ENCODE assay signal across 27 cellular contexts in genomic region chr10:11598749-11599396, GRCh38. TPM values are rescaled to one million over a fixed set of nuclear protein-coding genes. Genes with fewer than 3 reads are reported as not detected.
DNase-seq lines count a peak whose midpoint lies in the region; ATAC-seq, FAIRE-seq and TF ChIP-seq lines count a peak whose summit lies in the region.
"Had no signal": no experiment of that assay in that cellular context is flagged by ENCODE, and none has a peak within 500 bp of the region (broad histone marks: within the 10 kb centered on the region; RNA-seq: fewer than 3 reads in every experiment).

No MANE protein-coding gene starts in this region.

- in situ Hi-C loops in GM12878 (cut with MboI): no loop called here

- H3K27ac Mint-ChIP-seq in IgD-negative memory B cell (peak overlapping the region; percentile 70 to 77 (median 72)), HFFc6 (no peak overlapping the region)
- H3K27ac Mint-ChIP-seq in stimulated activated memory B cell treated with anti-CD40 and anti-IgM and Interleukin-4, amounts not matched to agents 10 μg/mL and 1 μg/mL and 100 μg/mL, for 72 hours: peak overlapping the region; percentile 91
- H3K27ac Mint-ChIP-seq: activated CD8-positive, alpha-beta T cell treated with anti-CD3 and anti-CD28 coated beads for 36 hours; activated naive CD4-positive, alpha-beta T cell treated with anti-CD3 and anti-CD28 coated beads, Interleukin-2, amount 10 ng/mL, durations not matched to agents 7 days and 5 days; CD4-positive, alpha-beta memory T cell; natural killer cell treated with Interleukin-12 subunit alpha and Interleukin-12 subunit beta and Interleukin-15 and Interleukin-18, amount 100 ng/mL, for 72 hours had no signal

- H3K27me3 Mint-ChIP-seq in IgD-negative memory B cell: no peaks in the 10 kb centered on the region
- H3K27me3 Mint-ChIP-seq in stimulated activated memory B cell treated with anti-CD40 and anti-IgM and Interleukin-4, amounts not matched to agents 10 μg/mL and 1 μg/mL and 100 μg/mL, for 72 hours: no peaks in the 10 kb centered on the region
- H3K27me3 Mint-ChIP-seq in HFFc6 (ENCODE audit: insufficient read depth): no peaks in the 10 kb centered on the region
- H3K27me3 Mint-ChIP-seq: activated CD8-positive, alpha-beta T cell treated with anti-CD3 and anti-CD28 coated beads for 36 hours had no signal

- TF ChIP-seq CTCF in GM12878 (IDR thresholded peaks at IDR 0.05 in 2 of 3, conservative IDR thresholded peaks at IDR 0.05 in 1 of 3; ENCODE audit: control insufficient read depth in 2 of 3, extremely low read depth in 1 of 3, insufficient read depth in 1 of 3, low read depth in 3 of 3, low read length in 3 of 3): no peak
- TF ChIP-seq CTCF in HFFc6 (IDR thresholded peaks at IDR 0.05): no peak
- no peak for TF ChIP-seq CTCF in Peyer's patch (IDR thresholded peaks at IDR 0.05)

- peaks cover 60 to 72% (median 67%) of the 10 kb centered on the region in 3 donors for H3K4me1 Mint-ChIP-seq in IgD-negative memory B cell
- H3K4me1 Mint-ChIP-seq in stimulated activated memory B cell treated with anti-CD40 and anti-IgM and Interleukin-4, amounts not matched to agents 10 μg/mL and 1 μg/mL and 100 μg/mL, for 72 hours: peaks cover 87% of the 10 kb centered on the region
- H3K4me1 Mint-ChIP-seq in HFFc6 (ENCODE audit: low read depth): peaks cover 20% of the 10 kb centered on the region

- H4K20me1 ChIP-seq in GM12878 (ENCODE audit: control insufficient read depth, insufficient read depth): no peaks in the 10 kb centered on the region

- H3K4me3 ChIP-seq in GM12878 (peak overlapping the region; percentile 59; the same call in 1 of the 2 replicates), Peyer's patch (no peak overlapping the region)
- H3K4me3 ChIP-seq: gastroesophageal sphincter, hepatocyte, lung, upper lobe of left lung had no signal

- TF ChIP-seq EP300 in GM12878 (IDR thresholded peaks at IDR 0.05; ENCODE audit: borderline replicate concordance in 1 of 2, control insufficient read depth in 1 of 2, low read depth in 2 of 2, low read length in 2 of 2): no peak

- TF ChIP-seq POLR2A in GM12878 (IDR thresholded peaks at IDR 0.05; ENCODE audit: low read depth, low read length) (no peak), Peyer's patch (IDR thresholded peaks at IDR 0.05) (no peak)

- CTCF ChIA-PET in GM12878 (lab: Yijun Ruan, JAX): interaction anchor here (0.6 kb wide), 2 partner anchors 84 to 964 kb away, joined by 3 read pairs; no protein-coding TSS in a partner anchor

- no peaks in the 10 kb centered on the region for H3K9me3 Mint-ChIP-seq in IgD-negative memory B cell
- H3K9me3 Mint-ChIP-seq in stimulated activated memory B cell treated with anti-CD40 and anti-IgM and Interleukin-4, amounts not matched to agents 10 μg/mL and 1 μg/mL and 100 μg/mL, for 72 hours: no peaks in the 10 kb centered on the region
- H3K9me3 Mint-ChIP-seq in HFFc6: no peaks in the 10 kb centered on the region
- H3K9me3 Mint-ChIP-seq: activated CD8-positive, alpha-beta T cell treated with anti-CD3 and anti-CD28 coated beads for 36 hours; activated naive CD4-positive, alpha-beta T cell treated with anti-CD3 and anti-CD28 coated beads, Interleukin-2, amount 10 ng/mL, durations not matched to agents 7 days and 5 days; CD4-positive, alpha-beta memory T cell; H9; natural killer cell treated with Interleukin-12 subunit alpha and Interleukin-12 subunit beta and Interleukin-15 and Interleukin-18, amount 100 ng/mL, for 72 hours had no signal

- intact Hi-C loops in GM12878 (cut with micrococcal nuclease; ENCODE audit: unreplicated experiment): no loop called here

- H3K36me3 Mint-ChIP-seq in IgD-negative memory B cell (peaks cover 6% of the 10 kb centered on the region), HFFc6 (ENCODE audit: low read depth) (no peaks in the 10 kb centered on the region; the same call in 1 of the 2 replicates)
- H3K36me3 Mint-ChIP-seq in stimulated activated memory B cell treated with anti-CD40 and anti-IgM and Interleukin-4, amounts not matched to agents 10 μg/mL and 1 μg/mL and 100 μg/mL, for 72 hours: peaks cover 14% of the 10 kb centered on the region
- H3K36me3 Mint-ChIP-seq: activated naive CD4-positive, alpha-beta T cell treated with anti-CD3 and anti-CD28 coated beads, Interleukin-2, amount 10 ng/mL, durations not matched to agents 7 days and 5 days; natural killer cell treated with Interleukin-12 subunit alpha and Interleukin-12 subunit beta and Interleukin-15 and Interleukin-18, amount 100 ng/mL, for 72 hours had no signal

- H3K4me2 ChIP-seq in GM12878 (ENCODE audit: control insufficient read depth, insufficient read depth): peak overlapping the region; percentile 88
- H3K4me2 ChIP-seq: hepatocyte had no signal

- ATAC-seq in GM12878: peak; percentile 20
- no peak for ATAC-seq in stimulated activated memory B cell treated with anti-CD40 and anti-IgM and Interleukin-4, amounts not matched to agents 10 μg/mL and 1 μg/mL and 100 μg/mL, for 72 hours
- ATAC-seq: activated CD8-positive, alpha-beta T cell treated with anti-CD3 and anti-CD28 coated beads for 36 hours; gastroesophageal sphincter; natural killer cell treated with Interleukin-12 subunit alpha and Interleukin-12 subunit beta and Interleukin-15 and Interleukin-18, amount 100 ng/mL, for 72 hours; PC-3 had no signal

- H3K36me3 ChIP-seq in GM12878 (ENCODE audit: control insufficient read depth in 2 of 2, insufficient read depth in 2 of 2, low read length in 1 of 2): peaks cover 0 to 3% of the 10 kb centered on the region in 2 experiments; a peak in 2 of 4 replicates
- no peaks in the 10 kb centered on the region for H3K36me3 ChIP-seq in Peyer's patch
- H3K36me3 ChIP-seq: gastroesophageal sphincter, upper lobe of left lung had no signal

- DNase-seq in NCI-H82 (lab: John Stamatoyannopoulos, UW) (peak; percentile 25), NCI-H82 treated with DMSO at 0.1 percent for 48 hours (lab: John Stamatoyannopoulos, UW; ENCODE audit: unreplicated experiment) (no peak), GM12878 (ENCODE audit: low read depth, low spot score) (no peak), HFFc6 (no peak), Peyer's patch (no peak), NCI-H1092 treated with DMSO at 0.1 percent for 48 hours (lab: John Stamatoyannopoulos, UW) (no peak)
- DNase-seq: 8988T; activated CD8-positive, alpha-beta T cell treated with anti-CD3 and anti-CD28 coated beads for 36 hours; activated naive CD4-positive, alpha-beta T cell treated with anti-CD3 and anti-CD28 coated beads, Interleukin-2, amount 10 ng/mL, durations not matched to agents 7 days and 5 days; amniotic stem cell; CD4-positive, alpha-beta memory T cell; DND-41; GF-D8; H9; NCI-H2107; NK-92 treated with Interleukin-12 subunit alpha and Interleukin-12 subunit beta, amount 100 ng/mL, for 24 hours; PC-3; stimulated activated naive CD4-positive, alpha-beta T cell; T-helper 2 cell; upper lobe of left lung had no signal

- peak overlapping the region; percentile 64 for H3K9ac ChIP-seq in GM12878 (ENCODE audit: control insufficient read depth, insufficient read depth, low read length)

- H3K9me3 ChIP-seq in GM12878 (replicated peaks; ENCODE audit: control insufficient read depth, insufficient read depth, low read length) (no peaks in the 10 kb centered on the region; the same call in 2 of the 3 replicates), Peyer's patch (no peaks in the 10 kb centered on the region)
- H3K9me3 ChIP-seq: gastroesophageal sphincter, upper lobe of left lung had no signal

- POLR2A ChIA-PET in GM12878 (lab: Charles Lee): interaction anchor here (0.6 to 1.0 kb wide), 3 partner anchors 9 to 38 kb away, joined by 3 to 9 read pairs (median 6); no protein-coding TSS in a partner anchor

- H3K27ac ChIP-seq in GM12878 (ENCODE audit: control insufficient read depth, insufficient read depth): peak overlapping the region; percentile 71
- no peak overlapping the region for H3K27ac ChIP-seq in Peyer's patch
- H3K27ac ChIP-seq: gastroesophageal sphincter, hepatocyte, upper lobe of left lung had no signal

- RAD21 ChIA-PET in GM12878 (lab: Charles Lee; ENCODE audit: unreplicated experiment): interaction anchor here (1.2 kb wide), 1 partner anchor 11 kb away, joined by 4 read pairs; no protein-coding TSS in a partner anchor

- peaks cover 41% of the 10 kb centered on the region for H3K4me1 ChIP-seq in GM12878 (ENCODE audit: control insufficient read depth, insufficient read depth, low read length)
- peaks cover 0 to 16% (median 0%) of the 10 kb centered on the region in 4 donors for H3K4me1 ChIP-seq in Peyer's patch

- BruUV-seq in GM12878 (replicated peaks; lab: Mats Ljungman, UMichigan): no TSS peak

- H3K4me3 Mint-ChIP-seq in IgD-negative memory B cell (peak overlapping the region; percentile 35 to 79 (median 66)), HFFc6 (no peak overlapping the region)
- peak overlapping the region; percentile 21 for H3K4me3 Mint-ChIP-seq in stimulated activated memory B cell treated with anti-CD40 and anti-IgM and Interleukin-4, amounts not matched to agents 10 μg/mL and 1 μg/mL and 100 μg/mL, for 72 hours
- H3K4me3 Mint-ChIP-seq: activated CD8-positive, alpha-beta T cell treated with anti-CD3 and anti-CD28 coated beads for 36 hours; activated naive CD4-positive, alpha-beta T cell treated with anti-CD3 and anti-CD28 coated beads, Interleukin-2, amount 10 ng/mL, durations not matched to agents 7 days and 5 days; CD4-positive, alpha-beta memory T cell; H9; natural killer cell treated with Interleukin-12 subunit alpha and Interleukin-12 subunit beta and Interleukin-15 and Interleukin-18, amount 100 ng/mL, for 72 hours had no signal

- H3K79me2 ChIP-seq in GM12878 (ENCODE audit: control insufficient read depth, insufficient read depth, low read length): peaks cover 97% of the 10 kb centered on the region

- H3K27me3 ChIP-seq in GM12878 (replicated peaks in 1 of 2; ENCODE audit: control insufficient read depth in 2 of 2, insufficient read depth in 2 of 2, low read length in 1 of 2) (no peaks in the 10 kb centered on the region), Peyer's patch (no peaks in the 10 kb centered on the region)
- H3K27me3 ChIP-seq: gastroesophageal sphincter, hepatocyte, upper lobe of left lung had no signal

- 77% methylated on average over 8 of the region's 8 CpGs for WGBS in GM12878 (ENCODE audit: insufficient coverage, insufficient replicate concordance, low lambda C conversion rate, missing lambda C conversion rate)

- H2AFZ ChIP-seq in GM12878 (ENCODE audit: control insufficient read depth, low read depth, low read length): no peak overlapping the region
- H2AFZ ChIP-seq: hepatocyte had no signal

- TF ChIP-seq RAD21 in GM12878 (IDR thresholded peaks at IDR 0.05; ENCODE audit: insufficient read depth, low read depth, low read length): no peak

- no peak for FAIRE-seq in GM12878 (lab: Jason Lieb, UNC)
- FAIRE-seq: D721Med had no signal

- SMC1A ChIA-PET in GM12878 (lab: Charles Lee; ENCODE audit: uncharacterized antibody, unreplicated experiment): interaction anchor here (1.0 to 1.8 kb wide), 4 partner anchors 9 to 87 kb away, joined by 3 to 4 read pairs (median 4); no protein-coding TSS in a partner anchor

RNA-seq across cellular contexts. Expression of gene USP6NL, which starts 12.6 kb away (rescaled TPM):
- 39.3 TPM for polyA plus RNA-seq in IgD-negative memory B cell
- 37.0 and 39.1 TPM in 2 replicates for total RNA-seq in GM12878 (2013; cell fraction: nucleolus; rRNA removed)
- total RNA-seq in GM12878 (2014; rRNA removed): 25.8 and 32.1 TPM in 2 replicates
- 21.7 and 22.2 TPM in 2 replicates for total RNA-seq in GM12878 (2014; rRNA removed; fragmentation: Illumina TruSeq; extraction: Trizol)
- total RNA-seq in GM12878 (2021): 25.0 and 27.7 TPM in 2 replicates
- 10.1 TPM for polyA plus RNA-seq in GM12878 (2011; ENCODE audit: low read depth)
- 12.1 and 13.3 TPM in 2 replicates for polyA plus RNA-seq in GM12878 (2011; rRNA removed)
- polyA plus RNA-seq in GM12878 (2011; cell fraction: cytosol; rRNA removed): 8.0 and 9.9 TPM in 2 replicates
- 9.6 and 12.0 TPM in 2 replicates for polyA plus RNA-seq in GM12878 (2011; cell fraction: nucleus; rRNA removed)
- 14.8 and 19.1 TPM in 2 replicates for polyA plus RNA-seq in GM12878 (2012)
- 22.5 and 24.0 TPM in 2 replicates for polyA plus RNA-seq in GM12878 (2014; fragmentation: Illumina TruSeq; extraction: Trizol)
- polyA plus RNA-seq in GM12878 (2014; fragmentation: Nextera tagmentation; extraction: Ambion mirVana): 1 to 10 TPM; 4.0 to 6.5 TPM
- 19.2 and 21.5 TPM in 2 replicates for polyA plus RNA-seq in GM12878 (2014; rRNA removed)
- polyA plus RNA-seq in GM12878 (2016; fragmentation: Nextera tagmentation; extraction: Ambion mirVana): 10 to 100 TPM; 12.5 to 14.9 TPM
- polyA minus RNA-seq in GM12878 (2011; rRNA and poly(A)+ RNA removed): 12.3 and 14.9 TPM in 2 replicates
- polyA minus RNA-seq in GM12878 (2011; cell fraction: cytosol; rRNA and poly(A)+ RNA removed): 4.0 and 5.9 TPM in 2 replicates
- polyA minus RNA-seq in GM12878 (2011; cell fraction: nucleus; rRNA and poly(A)+ RNA removed): 11.1 and 21.9 TPM in 2 replicates
- 10 to 100 TPM in 5 of 6 experiments, 1 to 10 TPM in 1; 9.8 to 13.3 (median 11.8) TPM for total RNA-seq in HFFc6 (2021; fragmentation: NEBNext Ultra II Directional; extraction: Animal tissue kit (Norgen Biotek cat#: 25700))
- total RNA-seq in Peyer's patch: 10 to 100 TPM; 15.0 to 52.8 (median 19.3) TPM
